ENCODE assay signal across 14 cellular contexts in the genomic region with DNA sequence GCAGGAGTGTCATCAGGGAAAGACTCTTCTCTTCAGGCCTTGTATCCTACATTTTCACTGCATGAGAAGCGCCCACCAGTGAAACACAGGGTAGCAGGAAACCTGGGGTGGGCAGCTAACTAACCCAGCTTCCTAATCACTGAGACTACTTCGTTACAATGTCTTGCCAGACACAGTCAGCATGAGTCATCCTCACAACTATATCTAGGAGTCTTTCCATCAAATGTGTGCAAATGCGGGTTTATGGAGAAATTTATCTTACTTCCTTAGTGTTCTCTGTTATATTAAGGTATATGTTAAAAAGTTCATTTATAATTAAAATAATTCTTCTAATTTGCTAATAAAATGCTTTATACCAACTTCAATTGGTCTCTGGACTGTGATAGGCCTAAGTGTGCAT.
DNase-seq lines count a peak whose midpoint lies in the region; ATAC-seq, FAIRE-seq and TF ChIP-seq lines count a peak whose summit lies in the region.
"Had no signal": no experiment of that assay in that cellular context is flagged by ENCODE, and none has a peak within 500 bp of the region (broad histone marks: within the 10 kb centered on the region; RNA-seq: fewer than 3 reads in every experiment).

No MANE protein-coding gene starts in this region.

- TF ChIP-seq POLR2A in A549 (IDR thresholded peaks at IDR 0.05; ENCODE audit: low read length) (no peak), Peyer's patch (IDR thresholded peaks at IDR 0.05) (no peak)

- TF ChIP-seq CTCF in A549 (IDR thresholded peaks at IDR 0.05) (no peak), VCaP (conservative IDR thresholded peaks at IDR 0.05) (no peak), fibroblast of the aortic adventitia (IDR thresholded peaks at IDR 0.05; ENCODE audit: insufficient read depth, low read length) (no peak), BE2C (IDR thresholded peaks at IDR 0.05; ENCODE audit: low read depth, low read length) (no peak), Peyer's patch (IDR thresholded peaks at IDR 0.05) (no peak)

- H3K36me3 ChIP-seq in BE2C = no peaks in the 10 kb centered on the region
- no peaks in the 10 kb centered on the region for H3K36me3 ChIP-seq in Peyer's patch

- no peak overlapping the region for H3K4me3 Mint-ChIP-seq in stimulated activated effector memory CD8-positive, alpha-beta T cell treated with anti-CD3 and anti-CD28 coated beads, Interleukin-12 subunit alpha, Interleukin-12 subunit beta, amount 100 ng/mL, for 72 hours
- H3K4me3 Mint-ChIP-seq: activated CD8-positive, alpha-beta memory T cell treated with anti-CD3 and anti-CD28 coated beads, Interleukin-2, amount 10 ng/mL, durations not matched to agents 7 days and 5 days; CD4-positive, alpha-beta T cell; type B pancreatic cell had no signal

- no peak for FAIRE-seq in A549 (lab: Jason Lieb, UNC)
- FAIRE-seq: islet of Langerhans had no signal

- no peak for TF ChIP-seq RAD21 in A549 (conservative IDR thresholded peaks at IDR 0.05 in 1 of 2, IDR thresholded peaks at IDR 0.05 in 1 of 2)

- H3K36me3 Mint-ChIP-seq in stimulated activated effector memory CD8-positive, alpha-beta T cell treated with anti-CD3 and anti-CD28 coated beads, Interleukin-12 subunit alpha, Interleukin-12 subunit beta, amount 100 ng/mL, for 72 hours = peaks cover 20% of the 10 kb centered on the region

- H3K4me3 ChIP-seq in A549 (no peak overlapping the region), fibroblast of the aortic adventitia (ENCODE audit: low read depth, low read length) (no peak overlapping the region), BE2C (ENCODE audit: low read depth, low read length) (no peak overlapping the region), Peyer's patch (no peak overlapping the region)
- H3K4me3 ChIP-seq: ascending aorta had no signal

- CTCF ChIA-PET in A549 (lab: Yijun Ruan, JAX) = no interaction called here

- 61% methylated on average over 3 of the region's 3 CpGs for WGBS in A549 (ENCODE audit: missing lambda C conversion rate)

- no peaks in the 10 kb centered on the region for H3K9me3 ChIP-seq in A549
- H3K9me3 ChIP-seq in BE2C = peaks cover 5% of the 10 kb centered on the region
- no peaks in the 10 kb centered on the region for H3K9me3 ChIP-seq in Peyer's patch
- H3K9me3 ChIP-seq: ascending aorta had no signal

- DNase-seq in A549 (ENCODE audit: low read depth in 1 of 2, low spot score in 1 of 2) (no peak), HCEC 1CT (peak; percentile 70), fibroblast of the aortic adventitia (ENCODE audit: low read depth) (peak; percentile 75), BE2C (no peak), Peyer's patch (no peak)
- DNase-seq in stimulated activated effector memory CD8-positive, alpha-beta T cell treated with anti-CD3 and anti-CD28 coated beads, Interleukin-12 subunit alpha, Interleukin-12 subunit beta, amount 100 ng/mL, for 72 hours (ENCODE audit: low spot score in 2 of 2) = no peak
- DNase-seq in activated CD8-positive, alpha-beta memory T cell treated with anti-CD3 and anti-CD28 coated beads, Interleukin-2, amount 50 U/mL, for 4 hours = no peak
- DNase-seq: activated CD8-positive, alpha-beta memory T cell treated with anti-CD3 and anti-CD28 coated beads, Interleukin-2, amount 10 ng/mL, durations not matched to agents 7 days and 5 days; CD4-positive, alpha-beta T cell; NCI-H1694 treated with DMSO at 0.1 percent for 48 hours had no signal

- POLR2A ChIA-PET in A549 (lab: Yijun Ruan, JAX) = no interaction called here

- H3K4me1 Mint-ChIP-seq in stimulated activated effector memory CD8-positive, alpha-beta T cell treated with anti-CD3 and anti-CD28 coated beads, Interleukin-12 subunit alpha, Interleukin-12 subunit beta, amount 100 ng/mL, for 72 hours = peaks cover 37% of the 10 kb centered on the region

- peak in 1 of 2 experiments; percentile 37; a peak in 2 of 6 replicates for ATAC-seq in A549
- no peak for ATAC-seq in stimulated activated effector memory CD8-positive, alpha-beta T cell treated with anti-CD3 and anti-CD28 coated beads, Interleukin-12 subunit alpha, Interleukin-12 subunit beta, amount 100 ng/mL, for 72 hours
- ATAC-seq: activated CD8-positive, alpha-beta memory T cell treated with anti-CD3 and anti-CD28 coated beads, Interleukin-2, amount 10 ng/mL, durations not matched to agents 7 days and 5 days had no signal

- peak overlapping the region; percentile 37 for H3K4me2 ChIP-seq in A549

- no peak for TF ChIP-seq EP300 in A549 (IDR thresholded peaks at IDR 0.05)

- H3K9me3 Mint-ChIP-seq in stimulated activated effector memory CD8-positive, alpha-beta T cell treated with anti-CD3 and anti-CD28 coated beads, Interleukin-12 subunit alpha, Interleukin-12 subunit beta, amount 100 ng/mL, for 72 hours = no peaks in the 10 kb centered on the region
- H3K9me3 Mint-ChIP-seq: CD4-positive, alpha-beta T cell; type B pancreatic cell had no signal

- H3K27ac ChIP-seq in A549 (peak overlapping the region; percentile 40 to 58; a peak in 3 of 6 replicates), VCaP (peak overlapping the region; percentile 87), Peyer's patch (no peak overlapping the region)
- H3K27ac ChIP-seq: ascending aorta had no signal

- no peak overlapping the region for H3K27ac Mint-ChIP-seq in stimulated activated effector memory CD8-positive, alpha-beta T cell treated with anti-CD3 and anti-CD28 coated beads, Interleukin-12 subunit alpha, Interleukin-12 subunit beta, amount 100 ng/mL, for 72 hours
- H3K27ac Mint-ChIP-seq: activated CD8-positive, alpha-beta memory T cell treated with anti-CD3 and anti-CD28 coated beads, Interleukin-2, amount 10 ng/mL, durations not matched to agents 7 days and 5 days; CD4-positive, alpha-beta T cell had no signal

- H3K27me3 ChIP-seq in BE2C (no peaks in the 10 kb centered on the region), Peyer's patch (no peaks in the 10 kb centered on the region)
- H3K27me3 ChIP-seq: ascending aorta had no signal

- H3K4me1 ChIP-seq in A549 = peaks cover 44% of the 10 kb centered on the region
- no peaks in the 10 kb centered on the region for H3K4me1 ChIP-seq in BE2C
- no peaks in the 10 kb centered on the region for H3K4me1 ChIP-seq in Peyer's patch

TF ChIP-seq in A549, 52 proteins besides CTCF, POLR2A, EP300 and RAD21:
- TF ChIP-seq HOXB5 (CRISPR knock-in tag; IDR thresholded peaks at IDR 0.05) (no peak), FOSL2 (IDR thresholded peaks at IDR 0.05) (no peak; the same call in 1 of the 2 replicates), FOSL2 (CRISPR knock-in tag; IDR thresholded peaks at IDR 0.05) (peak; percentile 77)

Comparison
In these comparisons a context has a peak if more than half of its experiments do, and no peak if none do; other contexts are left out.
1. DNase-seq: peak in HCEC 1CT (single experiment) and fibroblast of the aortic adventitia (single experiment); none in A549 (0 of 2), stimulated activated effector memory CD8-positive, alpha-beta T cell treated with anti-CD3 and anti-CD28 coated beads, Interleukin-12 subunit alpha, Interleukin-12 subunit beta, amount 100 ng/mL, for 72 hours (0 of 2), BE2C (single experiment), activated CD8-positive, alpha-beta memory T cell treated with anti-CD3 and anti-CD28 coated beads, Interleukin-2, amount 50 U/mL, for 4 hours (single experiment) and Peyer's patch (0 of 3).
2. H3K27ac ChIP-seq: peak in A549 (2 of 2) and VCaP (single experiment); none in Peyer's patch (0 of 4).